ENCODE assay signal across 8 cellular contexts in the genomic region with DNA sequence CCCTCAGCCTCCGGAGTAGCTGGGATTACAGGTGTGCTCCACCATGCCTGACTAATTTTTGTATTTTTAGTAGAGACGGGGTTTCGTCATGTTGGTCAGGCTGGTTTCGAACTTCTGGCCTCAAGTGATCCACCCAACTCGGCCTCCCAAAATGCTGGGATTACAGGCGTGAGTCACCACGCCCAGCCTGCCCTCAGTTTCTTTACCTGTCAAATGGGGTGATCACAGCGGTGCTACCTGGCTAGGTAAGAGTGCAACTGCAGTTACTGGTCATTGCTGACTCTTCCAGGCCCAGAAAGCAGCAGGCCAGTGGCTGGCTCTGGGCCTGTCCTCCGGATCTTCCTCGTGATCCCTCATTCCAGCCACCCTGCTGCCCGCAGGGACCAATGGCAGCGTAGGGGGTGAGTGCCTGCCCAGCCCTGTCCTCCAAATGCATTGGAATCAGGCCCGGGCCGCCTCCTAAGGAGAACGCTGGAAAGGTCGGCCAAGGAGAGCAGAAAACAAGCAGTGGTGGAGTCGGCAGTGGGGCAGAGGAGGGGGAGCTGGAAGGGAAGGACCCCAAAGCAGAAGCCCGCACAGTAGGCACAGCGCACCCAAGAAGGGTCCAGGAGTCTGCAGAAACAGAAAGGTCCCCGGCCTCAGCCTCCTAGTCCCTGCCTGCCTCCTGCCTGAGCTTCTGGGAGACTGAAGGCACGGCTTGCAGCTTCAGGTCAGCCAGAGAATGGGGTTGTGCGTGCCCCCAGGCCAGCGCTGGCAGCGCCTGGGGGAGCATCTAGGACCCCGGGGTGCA. TPM values are rescaled to one million over a fixed set of nuclear protein-coding genes. Genes with fewer than 3 reads are reported as not detected.
A peak's percentile ranks its signal among the peaks of the same experiment; 100 is the strongest.
DNase-seq lines count a peak whose midpoint lies in the region; ATAC-seq and TF ChIP-seq lines count a peak whose summit lies in the region.

No MANE protein-coding gene starts in this region.

- no peaks in the 10 kb centered on the region for H3K9me3 ChIP-seq in duodenal mucosa (ENCODE audit: control insufficient read depth in 1 of 2, low read length in 2 of 2)

- H3K4me3 ChIP-seq in duodenal mucosa (ENCODE audit: low read depth in 1 of 2, low read length in 2 of 2) (peak overlapping the region; percentile 54 to 73), urinary bladder (ENCODE audit: low read depth, low read length) (peak overlapping the region; percentile 61)

- intact Hi-C loops in activated naive CD4-positive, alpha-beta T cell treated with anti-CD3 and anti-CD28 coated beads for 36 hours (cut with micrococcal nuclease), result loop anchor here (1.0 kb wide), 2 partner anchors 18 to 43 kb away; a partner anchor contains a TSS

- no peak for TF ChIP-seq CTCF in mesothelial cell of epicardium (IDR thresholded peaks at IDR 0.05; ENCODE audit: unreplicated experiment)

- no peaks in the 10 kb centered on the region for H3K27me3 Mint-ChIP-seq in activated naive CD4-positive, alpha-beta T cell treated with anti-CD3 and anti-CD28 coated beads for 36 hours (ENCODE audit: low read depth)
- no peaks in the 10 kb centered on the region for H3K27me3 Mint-ChIP-seq in mesothelial cell of epicardium (ENCODE audit: low read depth)

- WGBS in urinary bladder, result 58% methylated on average over 25 of the region's 25 CpGs

- H3K27ac ChIP-seq in duodenal mucosa (ENCODE audit: low read depth, low read length) (peak overlapping the region; percentile 20), urinary bladder (ENCODE audit: low read depth) (no peak overlapping the region)

- H3K27ac Mint-ChIP-seq in activated naive CD4-positive, alpha-beta T cell treated with anti-CD3 and anti-CD28 coated beads for 36 hours, result no peak overlapping the region
- H3K27ac Mint-ChIP-seq in mesothelial cell of epicardium, result peak overlapping the region; percentile 94

- no peak for ATAC-seq in GM18867 (IDR thresholded peaks at IDR 0.05; ENCODE audit: unreplicated experiment)
- ATAC-seq in HG02840 (IDR thresholded peaks at IDR 0.05; ENCODE audit: low FRiP score, unreplicated experiment), result no peak

- H3K4me1 Mint-ChIP-seq in activated naive CD4-positive, alpha-beta T cell treated with anti-CD3 and anti-CD28 coated beads for 36 hours (ENCODE audit: low read depth), result peaks cover 26% of the 10 kb centered on the region
- peaks cover 18% of the 10 kb centered on the region for H3K4me1 Mint-ChIP-seq in mesothelial cell of epicardium

- H3K27me3 ChIP-seq in duodenal mucosa (ENCODE audit: control insufficient read depth in 1 of 2, insufficient read depth in 2 of 2, low read length in 2 of 2), result no peaks in the 10 kb centered on the region

- H3K36me3 ChIP-seq in duodenal mucosa (ENCODE audit: control insufficient read depth in 1 of 2, insufficient read depth in 2 of 2, low read length in 2 of 2) (no peaks in the 10 kb centered on the region), urinary bladder (ENCODE audit: insufficient read depth) (no peaks in the 10 kb centered on the region)

- H3K9me3 Mint-ChIP-seq in activated naive CD4-positive, alpha-beta T cell treated with anti-CD3 and anti-CD28 coated beads for 36 hours, result no peaks in the 10 kb centered on the region
- no peaks in the 10 kb centered on the region for H3K9me3 Mint-ChIP-seq in mesothelial cell of epicardium

- no peak for DNase-seq in activated naive CD4-positive, alpha-beta T cell treated with anti-CD3 and anti-CD28 coated beads for 36 hours
- no peak for DNase-seq in activated naive CD4-positive, alpha-beta T cell treated with Interleukin-2 at 50 U/mL for 16 hours
- DNase-seq in mesothelial cell of epicardium (ENCODE audit: low spot score in 2 of 2, unreplicated experiment in 2 of 2) (no peak), 8988T (no peak)

- H3K36me3 Mint-ChIP-seq in activated naive CD4-positive, alpha-beta T cell treated with anti-CD3 and anti-CD28 coated beads for 36 hours (ENCODE audit: low read depth), result no peaks in the 10 kb centered on the region
- H3K36me3 Mint-ChIP-seq in mesothelial cell of epicardium, result no peaks in the 10 kb centered on the region

- CTCF ChIA-PET in activated naive CD4-positive, alpha-beta T cell treated with anti-CD3 and anti-CD28 coated beads for 36 hours (lab: Charles Lee), result interaction anchor here (0.6 to 2.0 kb wide), 3 partner anchors 27 to 224 kb away, joined by 3 to 6 read pairs (median 5); a partner anchor contains a TSS

- H3K4me1 ChIP-seq in duodenal mucosa (ENCODE audit: control insufficient read depth in 1 of 2, insufficient read depth in 2 of 2, low read length in 2 of 2) (peaks cover 17 to 21% of the 10 kb centered on the region in 2 donors), urinary bladder (ENCODE audit: insufficient read depth) (peaks cover 2% of the 10 kb centered on the region)

- peak overlapping the region; percentile 84 for H3K4me3 Mint-ChIP-seq in activated naive CD4-positive, alpha-beta T cell treated with anti-CD3 and anti-CD28 coated beads for 36 hours
- H3K4me3 Mint-ChIP-seq in mesothelial cell of epicardium, result peak overlapping the region; percentile 88

- peak overlapping the region; percentile 39 to 49 for H3K9ac ChIP-seq in duodenal mucosa (ENCODE audit: low read depth in 1 of 2, low read length in 2 of 2)

RNA-seq across cellular contexts. Expression of a gene that starts 1.8 kb away (rescaled TPM):
- total RNA-seq in activated naive CD4-positive, alpha-beta T cell treated with anti-CD3 and anti-CD28 coated beads for 36 hours, result 1 to 10 TPM; 1.2 to 1.7 TPM
- total RNA-seq in mesothelial cell of epicardium (25.1 to 27.5 TPM (median 26.0 TPM) in 3 replicates), urinary bladder (14.8 TPM)
- polyA plus RNA-seq in urinary bladder, result 21.1 TPM

RNA-seq across cellular contexts. Expression of a gene that starts 7.8 kb away (rescaled TPM):
- total RNA-seq in activated naive CD4-positive, alpha-beta T cell treated with anti-CD3 and anti-CD28 coated beads for 36 hours, result not detected
- total RNA-seq in mesothelial cell of epicardium, result not detected in 3 replicates
- total RNA-seq in urinary bladder, result not detected
- polyA plus RNA-seq in urinary bladder, result not detected

RNA-seq across cellular contexts. Expression of a gene that starts 20.0 kb away (rescaled TPM):
- total RNA-seq in activated naive CD4-positive, alpha-beta T cell treated with anti-CD3 and anti-CD28 coated beads for 36 hours, result not detected
- total RNA-seq in mesothelial cell of epicardium (4.8 to 6.0 TPM (median 5.1 TPM) in 3 replicates), urinary bladder (0.53 TPM)
- polyA plus RNA-seq in urinary bladder, result 0.82 TPM

RNA-seq across cellular contexts. Expression of a gene that starts 43.0 kb away (rescaled TPM):
- total RNA-seq in activated naive CD4-positive, alpha-beta T cell treated with anti-CD3 and anti-CD28 coated beads for 36 hours, result 10 to 100 TPM; 54.5 to 58.0 TPM
- 100.0 to 106 TPM (median 104 TPM) in 3 replicates for total RNA-seq in mesothelial cell of epicardium
- total RNA-seq in urinary bladder, result 27.2 TPM
- 82.8 TPM for polyA plus RNA-seq in urinary bladder

RNA-seq across cellular contexts. Expression of a gene that starts 48.6 kb away (rescaled TPM):
- 10 to 100 TPM; 29.3 to 32.1 TPM for total RNA-seq in activated naive CD4-positive, alpha-beta T cell treated with anti-CD3 and anti-CD28 coated beads for 36 hours
- total RNA-seq in mesothelial cell of epicardium, result 53.5 to 57.2 TPM (median 54.5 TPM) in 3 replicates
- total RNA-seq in urinary bladder, result 25.7 TPM
- polyA plus RNA-seq in urinary bladder, result 66.4 TPM
